17 cellular contexts compared by ENCODE assay signal in genomic region chr19:34493649-34494044, GRCh38.
"Had no signal": no experiment of that assay in that cellular context is flagged by ENCODE, and none has a peak within 500 bp of the region (broad histone marks: within the 10 kb centered on the region; RNA-seq: fewer than 3 reads in every experiment).

No MANE protein-coding gene starts in this region.

- H3K4me1 ChIP-seq: psoas muscle, sigmoid colon, upper lobe of left lung had no signal

- ATAC-seq: left lobe of liver; mucosa of descending colon; natural killer cell treated with Interleukin-12 subunit alpha and Interleukin-12 subunit beta and Interleukin-15 and Interleukin-18, amount 100 ng/mL, for 72 hours; psoas muscle; stimulated activated memory B cell treated with anti-CD40 and anti-IgM and Interleukin-4, amounts not matched to agents 10 μg/mL and 1 μg/mL and 100 μg/mL, for 72 hours; stimulated activated naive CD8-positive, alpha-beta T cell treated with anti-CD3 and anti-CD28 coated beads, Interleukin-15, Interleukin-2, amounts not matched to agents 100 U/mL and 50 U/mL, for 24 hours had no signal

- H3K27ac ChIP-seq: dorsolateral prefrontal cortex, psoas muscle, sigmoid colon, thoracic aorta, upper lobe of left lung had no signal

- DNase-seq: dorsolateral prefrontal cortex; effector CD4-positive, alpha-beta T cell; mucosa of descending colon; naive B cell; psoas muscle; right cardiac atrium; sigmoid colon; stimulated activated CD4-positive, alpha-beta T cell treated with anti-CD3 and anti-CD28 coated beads, Interleukin-4, amount 100 ng/mL, for 4 hours; stimulated activated naive CD8-positive, alpha-beta T cell treated with anti-CD3 and anti-CD28 coated beads, Interleukin-15, Interleukin-2, amounts not matched to agents 100 U/mL and 50 U/mL, for 24 hours; substantia nigra; upper lobe of left lung had no signal

- H3K9me3 ChIP-seq: mucosa of descending colon, psoas muscle, sigmoid colon, thoracic aorta, tibial nerve, upper lobe of left lung had no signal

- H3K27me3 ChIP-seq: dorsolateral prefrontal cortex, sigmoid colon, tibial nerve, upper lobe of left lung had no signal

- H3K4me3 ChIP-seq: dorsolateral prefrontal cortex, lung, mucosa of descending colon, psoas muscle, sigmoid colon, thoracic aorta, tibial nerve, upper lobe of left lung had no signal
